In genomic region chr4:143404555-143404954, GRCh38 we compare ENCODE assay signal across 9 cellular contexts.
DNase-seq lines count a peak whose midpoint lies in the region; ATAC-seq and TF ChIP-seq lines count a peak whose summit lies in the region.
"Had no signal": no experiment of that assay in that cellular context is flagged by ENCODE, and none has a peak within 500 bp of the region (broad histone marks: within the 10 kb centered on the region; RNA-seq: fewer than 3 reads in every experiment).

No MANE protein-coding gene starts in this region.

- H3K27me3 Mint-ChIP-seq in CD14-positive monocyte (ENCODE audit: low read depth in 3 of 3) = no peaks in the 10 kb centered on the region

- intact Hi-C loops in psoas muscle (cut with DNase I) = loop anchor here in 1 of 2 donors (5.0 kb wide), 1 partner anchor 67 kb away; the partner anchor contains the start of gene GAB1
- intact Hi-C loops in CD14-positive monocyte (cut with micrococcal nuclease) = no loop called here

- peak overlapping the region in 2 of 7 donors; percentile 10 to 68 for H3K27ac Mint-ChIP-seq in CD14-positive monocyte

- H3K4me1 ChIP-seq in psoas muscle = peaks cover 92% of the 10 kb centered on the region

- peak overlapping the region; percentile 94 for H3K27ac ChIP-seq in psoas muscle

- H3K27me3 ChIP-seq in psoas muscle (ENCODE audit: insufficient read depth in 3 of 3, low read length in 2 of 3) = no peaks in the 10 kb centered on the region

- no peaks in the 10 kb centered on the region for H3K36me3 ChIP-seq in psoas muscle (ENCODE audit: insufficient read depth in 1 of 2, low read depth in 1 of 2)

- DNase-seq in psoas muscle (no peak), superior temporal gyrus (ENCODE audit: extremely low spot score) (no peak), NCI-H2081 (lab: John Stamatoyannopoulos, UW) (no peak), SW 1271 (lab: John Stamatoyannopoulos, UW) (no peak), CD14-positive monocyte (ENCODE audit: low spot score) (no peak)
- DNase-seq: posterior cingulate gyrus had no signal

- H3K4me3 ChIP-seq in psoas muscle = no peak overlapping the region

- peak; percentile 90 for ATAC-seq in GM18873 (IDR thresholded peaks at IDR 0.05; ENCODE audit: low FRiP score, unreplicated experiment)
- peak; percentile 85 for ATAC-seq in HG02571 (IDR thresholded peaks at IDR 0.05; ENCODE audit: unreplicated experiment)
- ATAC-seq in HG03520 (IDR thresholded peaks at IDR 0.05; ENCODE audit: unreplicated experiment) = peak; percentile 92
- ATAC-seq in psoas muscle = no peak

- peaks cover 33% of the 10 kb centered on the region for H3K4me1 Mint-ChIP-seq in CD14-positive monocyte

- TF ChIP-seq CTCF in psoas muscle (IDR thresholded peaks at IDR 0.05) (no peak), CD14-positive monocyte (IDR thresholded peaks at IDR 0.05) (no peak)

- no peaks in the 10 kb centered on the region for H3K36me3 Mint-ChIP-seq in CD14-positive monocyte

- peaks cover 0 to 2% (median 0%) of the 10 kb centered on the region in 7 donors for H3K9me3 Mint-ChIP-seq in CD14-positive monocyte

- peak overlapping the region in 1 of 2 donors; percentile 12 for H3K4me3 Mint-ChIP-seq in CD14-positive monocyte

- no peaks in the 10 kb centered on the region for H3K9me3 ChIP-seq in psoas muscle

- WGBS in psoas muscle, 3 donors = 75 to 85% (median 79%) methylated on average over 3 of the region's 3 CpGs

Comparison
In these comparisons a context has a peak if more than half of its experiments do, and no peak if none do; other contexts are left out.
1. ATAC-seq: peak in GM18873 (single experiment), HG02571 (single experiment) and HG03520 (single experiment); none in psoas muscle (0 of 4).